Comparison of ENCODE assay signal across 8 cellular contexts in genomic region chr2:16756831-16757644, GRCh38.
DNase-seq lines count a peak whose midpoint lies in the region; ATAC-seq and TF ChIP-seq lines count a peak whose summit lies in the region.

No MANE protein-coding gene starts in this region.

- H3K27me3 ChIP-seq in left lung, result no peaks in the 10 kb centered on the region

- peak; percentile 98 for ATAC-seq in GM18870 (IDR thresholded peaks at IDR 0.05; ENCODE audit: unreplicated experiment)
- peak; percentile 98 for ATAC-seq in HG03103 (IDR thresholded peaks at IDR 0.05; ENCODE audit: low read depth, unreplicated experiment)
- peak; percentile 98 for ATAC-seq in left lung

- no peak overlapping the region for H3K27ac ChIP-seq in coronary artery
- no peak overlapping the region for H3K27ac ChIP-seq in left lung

- H3K4me3 ChIP-seq in coronary artery (no peak overlapping the region), left lung (no peak overlapping the region)

- peak; percentile 71 for TF ChIP-seq CTCF in coronary artery (IDR thresholded peaks at IDR 0.05)
- peak; percentile 88 to 89 for TF ChIP-seq CTCF in left lung (IDR thresholded peaks at IDR 0.05)

- DNase-seq in AG20443 (ENCODE audit: low spot score) (peak; percentile 85), NCI-H345 treated with DMSO at 0.1 percent for 48 hours (lab: John Stamatoyannopoulos, UW; ENCODE audit: unreplicated experiment) (peak; percentile 70), coronary artery (ENCODE audit: low spot score) (no peak), left lung (peak; percentile 76 to 92)
- DNase-seq in activated CD4-positive, alpha-beta T cell treated with anti-CD3 and anti-CD28 coated beads for 24 hours (ENCODE audit: low read depth in 2 of 2), result peak; percentile 41 to 50
- peak in 2 of 3 donors; percentile 29 to 34 for DNase-seq in stimulated activated CD4-positive, alpha-beta T cell treated with anti-CD3 and anti-CD28 coated beads, TNF-alpha, amount 100 ng/mL, for 1 hour (ENCODE audit: low read depth in 3 of 3, low spot score in 1 of 3)

- no peaks in the 10 kb centered on the region for H3K9me3 ChIP-seq in left lung

- intact Hi-C loops in left lung (cut with DNase I), result loop anchor here in 1 of 2 donors (5.0 to 10.0 kb wide), 2 partner anchors 145 to 222 kb away; no protein-coding TSS in a partner anchor

- peaks cover 0 to 14% of the 10 kb centered on the region in 2 donors for H3K4me1 ChIP-seq in left lung

- H3K36me3 ChIP-seq in left lung, result no peaks in the 10 kb centered on the region
